In genomic region chr4:138248058-138248457, GRCh38 we compare ENCODE assay signal across 1 cellular context.
TF ChIP-seq lines count a peak whose summit lies in the region.

No MANE protein-coding gene starts in this region.

TF ChIP-seq in IMR-90, 13 proteins besides CTCF, POLR2A, EP300 and RAD21:
- TF ChIP-seq RCOR1 (IDR thresholded peaks at IDR 0.05; ENCODE audit: insufficient replicate concordance, low read length) (no peak), NFE2L2 (IDR thresholded peaks at IDR 0.05; ENCODE audit: low read depth, low read length) (no peak), RFX5 (IDR thresholded peaks at IDR 0.05; ENCODE audit: low read depth, low read length) (no peak)
